ENCODE assay signal across 9 cellular contexts in genomic region chr3:30628188-30628930, GRCh38. TPM values are rescaled to one million over a fixed set of nuclear protein-coding genes. Genes with fewer than 3 reads are reported as not detected.
DNase-seq lines count a peak whose midpoint lies in the region; ATAC-seq and TF ChIP-seq lines count a peak whose summit lies in the region.
"Had no signal": no experiment of that assay in that cellular context is flagged by ENCODE, and none has a peak within 500 bp of the region (broad histone marks: within the 10 kb centered on the region; RNA-seq: fewer than 3 reads in every experiment).

No MANE protein-coding gene starts in this region.

- intact Hi-C loops in CD4-positive, alpha-beta memory T cell (cut with micrococcal nuclease) = loop anchor here (2.0 kb wide), 2 partner anchors 310 to 586 kb away; no protein-coding TSS in a partner anchor
- intact Hi-C loops in colonic mucosa (cut with DNase I) = no loop called here

- no peak overlapping the region for H3K4me3 ChIP-seq in CD4-positive, alpha-beta memory T cell (ENCODE audit: low read length in 2 of 2)
- no peak overlapping the region for H3K4me3 ChIP-seq in MM.1S (ENCODE audit: low read length)
- no peak overlapping the region for H3K4me3 ChIP-seq in colonic mucosa

- H3K9me3 Mint-ChIP-seq in CD4-positive, alpha-beta memory T cell = no peaks in the 10 kb centered on the region
- H3K9me3 Mint-ChIP-seq in natural killer cell treated with Interleukin-12 subunit alpha and Interleukin-12 subunit beta and Interleukin-15 and Interleukin-18, amount 100 ng/mL, for 72 hours = no peaks in the 10 kb centered on the region

- no peaks in the 10 kb centered on the region for H3K27me3 Mint-ChIP-seq in CD4-positive, alpha-beta memory T cell
- no peaks in the 10 kb centered on the region for H3K27me3 Mint-ChIP-seq in natural killer cell treated with Interleukin-12 subunit alpha and Interleukin-12 subunit beta and Interleukin-15 and Interleukin-18, amount 100 ng/mL, for 72 hours

- H4K20me1 ChIP-seq in MM.1S (ENCODE audit: insufficient read depth, low read length) = no peaks in the 10 kb centered on the region

- ATAC-seq in natural killer cell treated with Interleukin-12 subunit alpha and Interleukin-12 subunit beta and Interleukin-15 and Interleukin-18, amount 100 ng/mL, for 72 hours = no peak
- ATAC-seq in HG03159 (IDR thresholded peaks at IDR 0.05; ENCODE audit: unreplicated experiment) = no peak
- no peak for ATAC-seq in HG03565 (IDR thresholded peaks at IDR 0.05; ENCODE audit: unreplicated experiment)

- H3K9me3 ChIP-seq in CD4-positive, alpha-beta memory T cell (ENCODE audit: control insufficient read depth in 1 of 2, low read length in 2 of 2) = no peaks in the 10 kb centered on the region
- H3K9me3 ChIP-seq in MM.1S (replicated peaks; ENCODE audit: insufficient read depth, low read length) (no peaks in the 10 kb centered on the region), colonic mucosa (no peaks in the 10 kb centered on the region)

- POLR2A ChIA-PET in CD4-positive, alpha-beta memory T cell (lab: Charles Lee; ENCODE audit: partially characterized antibody) = interaction anchor here (0.6 to 21.0 kb wide), 12 partner anchors 7 to 905 kb away, joined by 3 to 580 read pairs (median 4); partner anchors contain the start of gene TGFBR2

- H3K36me3 Mint-ChIP-seq in CD4-positive, alpha-beta memory T cell = peaks cover 40 to 41% of the 10 kb centered on the region in 2 donors
- peaks cover 9% of the 10 kb centered on the region for H3K36me3 Mint-ChIP-seq in natural killer cell treated with Interleukin-12 subunit alpha and Interleukin-12 subunit beta and Interleukin-15 and Interleukin-18, amount 100 ng/mL, for 72 hours

- no peaks in the 10 kb centered on the region for H3F3A ChIP-seq in MM.1S (ENCODE audit: insufficient read depth, low read length)

- H3K4me1 Mint-ChIP-seq in CD4-positive, alpha-beta memory T cell = peaks cover 74 to 98% (median 85%) of the 10 kb centered on the region in 4 donors
- peaks cover 58 to 72% of the 10 kb centered on the region in 2 donors for H3K4me1 Mint-ChIP-seq in natural killer cell treated with Interleukin-12 subunit alpha and Interleukin-12 subunit beta and Interleukin-15 and Interleukin-18, amount 100 ng/mL, for 72 hours (ENCODE audit: low read depth in 2 of 2)

- peak overlapping the region; percentile 9 for H3K4me2 ChIP-seq in MM.1S (ENCODE audit: low read depth, low read length)

- peaks cover 99% of the 10 kb centered on the region for H3K4me1 ChIP-seq in CD4-positive, alpha-beta memory T cell (ENCODE audit: insufficient read depth, low read length)
- H3K4me1 ChIP-seq in MM.1S (ENCODE audit: low read length) (peaks cover 32% of the 10 kb centered on the region), colonic mucosa (peaks cover 18% of the 10 kb centered on the region)

- DNase-seq in CD4-positive, alpha-beta memory T cell = peak in 1 of 5 donors; percentile 51
- no peak for DNase-seq in MM.1S
- no peak for DNase-seq in colonic mucosa
- DNase-seq in natural killer cell treated with Interleukin-12 subunit alpha and Interleukin-12 subunit beta and Interleukin-15 and Interleukin-18, amount 100 ng/mL, for 72 hours (ENCODE audit: low spot score) = no peak
- DNase-seq in NCI-H2227 (lab: John Stamatoyannopoulos, UW; ENCODE audit: unreplicated experiment) = no peak
- DNase-seq in anterior cingulate cortex (lab: John Stamatoyannopoulos, UW) = no peak
- DNase-seq: NCI-H1092 treated with DMSO at 0.1 percent for 48 hours had no signal

- TF ChIP-seq CTCF in MM.1S (IDR thresholded peaks at IDR 0.05; ENCODE audit: low read length) (no peak), colonic mucosa (IDR thresholded peaks at IDR 0.05) (no peak)

- H3K27ac ChIP-seq in CD4-positive, alpha-beta memory T cell (ENCODE audit: low read depth, low read length) = peak overlapping the region; percentile 60
- peak overlapping the region; percentile 38; the same call in 1 of the 2 replicates for H3K27ac ChIP-seq in MM.1S (ENCODE audit: low read length)
- peak overlapping the region; percentile 35 for H3K27ac ChIP-seq in colonic mucosa

- H3K9ac ChIP-seq in MM.1S (ENCODE audit: low read length) (no peak overlapping the region), colonic mucosa (ENCODE audit: low read depth in 2 of 2, low read length in 2 of 2) (peak overlapping the region in 1 of 2 donors; percentile 8)

- peaks cover 71% of the 10 kb centered on the region for H3K79me2 ChIP-seq in MM.1S (ENCODE audit: low read length)

- no peak overlapping the region for H2AFZ ChIP-seq in MM.1S (ENCODE audit: low read length)

- no peaks in the 10 kb centered on the region for H3K36me3 ChIP-seq in CD4-positive, alpha-beta memory T cell (ENCODE audit: insufficient read depth, low read length)
- H3K36me3 ChIP-seq in MM.1S (replicated peaks; ENCODE audit: insufficient read depth, low read length) (no peaks in the 10 kb centered on the region), colonic mucosa (no peaks in the 10 kb centered on the region)

- H3K4me3 Mint-ChIP-seq in CD4-positive, alpha-beta memory T cell = peak overlapping the region in 7 of 8 donors; percentile 51 to 82 (median 64)
- peak overlapping the region; percentile 85 for H3K4me3 Mint-ChIP-seq in natural killer cell treated with Interleukin-12 subunit alpha and Interleukin-12 subunit beta and Interleukin-15 and Interleukin-18, amount 100 ng/mL, for 72 hours

- peak overlapping the region; percentile 89 to 97 (median 94) for H3K27ac Mint-ChIP-seq in CD4-positive, alpha-beta memory T cell
- H3K27ac Mint-ChIP-seq in natural killer cell treated with Interleukin-12 subunit alpha and Interleukin-12 subunit beta and Interleukin-15 and Interleukin-18, amount 100 ng/mL, for 72 hours = peak overlapping the region; percentile 80 to 99

- CTCF ChIA-PET in CD4-positive, alpha-beta memory T cell (lab: Charles Lee; ENCODE audit: partially characterized antibody) = interaction anchor here (0.8 to 4.9 kb wide), 32 partner anchors 8 to 429 kb away, joined by 3 to 75 read pairs (median 6); partner anchors contain the start of gene TGFBR2

- no peaks in the 10 kb centered on the region for H3K27me3 ChIP-seq in CD4-positive, alpha-beta memory T cell (ENCODE audit: insufficient read depth, low read length)
- H3K27me3 ChIP-seq in MM.1S (replicated peaks; ENCODE audit: insufficient read depth, low read length) (no peaks in the 10 kb centered on the region), colonic mucosa (no peaks in the 10 kb centered on the region)

- no peaks in the 10 kb centered on the region for H3K9me2 ChIP-seq in MM.1S (replicated peaks; ENCODE audit: insufficient read depth, low read length)

RNA-seq across cellular contexts. Expression of gene TGFBR2, which starts 22.0 kb away (rescaled TPM):
- 100 to 1,000 TPM; 110 TPM for total RNA-seq in CD4-positive, alpha-beta memory T cell
- 100 to 1,000 TPM in 1 of 2 donors, 10 to 100 TPM in 1; 58.7 to 110 TPM for polyA plus RNA-seq in CD4-positive, alpha-beta memory T cell
- 10 to 100 TPM; 32.4 to 53.5 TPM for total RNA-seq in colonic mucosa
- 10 to 100 TPM; 37.3 to 38.6 TPM for total RNA-seq in natural killer cell treated with Interleukin-12 subunit alpha and Interleukin-12 subunit beta and Interleukin-15 and Interleukin-18, amount 100 ng/mL, for 72 hours
